22 cellular contexts compared by ENCODE assay signal in the genomic region with DNA sequence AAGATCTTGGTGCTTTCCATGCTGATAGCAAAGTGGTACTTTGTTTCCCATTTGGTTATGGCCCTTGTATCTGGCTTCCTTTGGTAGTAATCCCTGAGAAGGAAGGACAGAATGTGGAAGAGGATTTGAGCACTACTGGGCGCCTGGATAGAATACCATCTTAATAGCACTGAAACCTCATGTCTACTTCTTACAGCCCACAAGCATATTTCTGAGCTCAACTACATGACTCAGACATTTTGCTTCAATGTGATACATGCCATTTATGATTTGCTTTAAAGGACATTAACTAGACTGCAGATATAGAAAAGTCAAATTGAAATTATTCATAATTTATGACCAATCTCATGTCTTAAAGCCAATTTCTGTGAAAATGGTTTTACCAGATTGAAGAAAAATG.
"Had no signal": no experiment of that assay in that cellular context is flagged by ENCODE, and none has a peak within 500 bp of the region (broad histone marks: within the 10 kb centered on the region; RNA-seq: fewer than 3 reads in every experiment).

No MANE protein-coding gene starts in this region.

- H3K27ac ChIP-seq: cardiac muscle cell, colonic mucosa, gastroesophageal sphincter, lower lobe of right lung, ovary, testis, upper lobe of right lung had no signal

- H3K9me3 Mint-ChIP-seq: activated T-cell treated with anti-CD3 and anti-CD28 coated beads, Interleukin-2, amount 50 U/mL, for 24 hours; stimulated activated naive CD8-positive, alpha-beta T cell treated with anti-CD3 and anti-CD28 coated beads, Interleukin-15, Interleukin-2, amounts not matched to agents 100 ng/mL and 50 ng/mL, for 24 hours; T-helper 2 cell treated with Interferon-gamma antibody and Interleukin-4, amounts not matched to agents 5 μg/mL and 100 μg/mL, for 36 hours had no signal

- DNase-seq: activated CD4-positive, alpha-beta T cell treated with anti-CD3 and anti-CD28 coated beads, Interleukin-2, amount 50 U/mL, for 48 hours; activated CD4-positive, CD25-positive, alpha-beta regulatory T cell treated with anti-CD3 and anti-CD28 coated beads, Interleukin-2, amount 50 U/mL, for 72 hours; activated CD8-positive, alpha-beta memory T cell treated with anti-CD3 and anti-CD28 coated beads, Interleukin-2, amount 10 ng/mL, durations not matched to agents 7 days and 5 days; activated gamma-delta T cell; activated T-cell treated with anti-CD3 and anti-CD28 coated beads, Interleukin-2, amount 50 U/mL, for 24 hours; anterior cingulate cortex; colonic mucosa; effector CD8-positive, alpha-beta T cell; lower lobe of right lung; midbrain; natural killer cell; ovary; stimulated activated CD4-positive, alpha-beta T cell treated with anti-CD3 and anti-CD28 coated beads, Interleukin-4, amount 100 ng/mL, for 1 hour; stimulated activated CD8-positive, alpha-beta memory T cell treated with anti-CD3 and anti-CD28 coated beads, Interleukin-4, amount 100 ng/mL, for 48 hours; SW 1271; testis; upper lobe of right lung had no signal

- ATAC-seq: activated CD8-positive, alpha-beta memory T cell treated with anti-CD3 and anti-CD28 coated beads, Interleukin-2, amount 10 ng/mL, durations not matched to agents 7 days and 5 days; gastroesophageal sphincter; lower lobe of right lung; natural killer cell; upper lobe of right lung had no signal

- H3K36me3 ChIP-seq: cardiac muscle cell, colonic mucosa, gastroesophageal sphincter, lower lobe of right lung, ovary, upper lobe of right lung had no signal

- H3K4me1 Mint-ChIP-seq: activated CD8-positive, alpha-beta memory T cell treated with anti-CD3 and anti-CD28 coated beads, Interleukin-2, amount 10 ng/mL, durations not matched to agents 7 days and 5 days; natural killer cell had no signal

- H3K4me1 ChIP-seq: colonic mucosa, gastroesophageal sphincter, lower lobe of right lung, testis, upper lobe of right lung had no signal

- H3K36me3 Mint-ChIP-seq: activated CD8-positive, alpha-beta memory T cell treated with anti-CD3 and anti-CD28 coated beads, Interleukin-2, amount 10 ng/mL, durations not matched to agents 7 days and 5 days; activated naive CD8-positive, alpha-beta T cell; natural killer cell had no signal

- H3K27me3 ChIP-seq: cardiac muscle cell, colonic mucosa, gastroesophageal sphincter, ovary, testis, upper lobe of right lung had no signal

- H3K4me3 Mint-ChIP-seq: activated CD8-positive, alpha-beta memory T cell treated with anti-CD3 and anti-CD28 coated beads, Interleukin-2, amount 10 ng/mL, durations not matched to agents 7 days and 5 days; activated naive CD8-positive, alpha-beta T cell; activated T-cell treated with anti-CD3 and anti-CD28 coated beads, Interleukin-2, amount 50 U/mL, for 24 hours; natural killer cell; stimulated activated naive CD8-positive, alpha-beta T cell treated with anti-CD3 and anti-CD28 coated beads, Interleukin-15, Interleukin-2, amounts not matched to agents 100 ng/mL and 50 ng/mL, for 24 hours; T-helper 2 cell treated with Interferon-gamma antibody and Interleukin-4, amounts not matched to agents 5 μg/mL and 100 μg/mL, for 36 hours had no signal

- H3K9me3 ChIP-seq: colonic mucosa, gastroesophageal sphincter, lower lobe of right lung, ovary, testis, upper lobe of right lung had no signal

- H3K27ac Mint-ChIP-seq: activated CD8-positive, alpha-beta memory T cell treated with anti-CD3 and anti-CD28 coated beads, Interleukin-2, amount 10 ng/mL, durations not matched to agents 7 days and 5 days; activated naive CD8-positive, alpha-beta T cell; activated T-cell treated with anti-CD3 and anti-CD28 coated beads, Interleukin-2, amount 50 U/mL, for 24 hours; natural killer cell; stimulated activated naive CD8-positive, alpha-beta T cell treated with anti-CD3 and anti-CD28 coated beads, Interleukin-15, Interleukin-2, amounts not matched to agents 100 ng/mL and 50 ng/mL, for 24 hours; T-helper 2 cell treated with Interferon-gamma antibody and Interleukin-4, amounts not matched to agents 5 μg/mL and 100 μg/mL, for 36 hours had no signal

- H3K4me3 ChIP-seq: cardiac muscle cell, colonic mucosa, gastroesophageal sphincter, lower lobe of right lung, ovary, testis, upper lobe of right lung had no signal

- H3K27me3 Mint-ChIP-seq: activated CD8-positive, alpha-beta memory T cell treated with anti-CD3 and anti-CD28 coated beads, Interleukin-2, amount 10 ng/mL, durations not matched to agents 7 days and 5 days; activated naive CD8-positive, alpha-beta T cell; activated T-cell treated with anti-CD3 and anti-CD28 coated beads, Interleukin-2, amount 50 U/mL, for 24 hours; stimulated activated naive CD8-positive, alpha-beta T cell treated with anti-CD3 and anti-CD28 coated beads, Interleukin-15, Interleukin-2, amounts not matched to agents 100 ng/mL and 50 ng/mL, for 24 hours had no signal
